In the genomic region with DNA sequence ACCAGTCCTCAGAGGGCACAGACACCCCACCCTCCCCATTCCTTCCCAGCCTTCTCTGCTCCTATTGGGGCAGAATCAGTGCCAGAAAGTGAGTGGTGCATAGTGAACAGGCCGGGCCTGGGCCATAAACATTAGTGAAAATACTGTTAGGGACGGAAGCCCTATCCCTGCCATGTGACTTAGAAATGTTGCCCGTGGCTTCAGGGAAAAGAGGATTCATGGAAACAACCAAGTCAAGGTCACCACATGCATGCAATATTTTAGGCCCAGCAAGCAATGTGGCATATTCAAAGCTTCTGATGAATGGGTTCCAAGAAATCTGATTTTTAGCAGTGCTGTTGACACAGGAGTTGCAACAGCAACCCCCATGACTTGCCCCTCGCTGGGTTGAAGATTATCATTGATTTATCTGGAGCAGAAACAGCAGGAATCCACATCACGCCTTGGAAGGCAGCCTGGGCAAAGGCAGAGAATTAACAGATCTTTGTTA, we compare ENCODE assay signal across 19 cellular contexts. TPM values are rescaled to one million over a fixed set of nuclear protein-coding genes. Genes with fewer than 3 reads are reported as not detected.
DNase-seq lines count a peak whose midpoint lies in the region; ATAC-seq, FAIRE-seq and TF ChIP-seq lines count a peak whose summit lies in the region.
"Had no signal": no experiment of that assay in that cellular context is flagged by ENCODE, and none has a peak within 500 bp of the region (broad histone marks: within the 10 kb centered on the region; RNA-seq: fewer than 3 reads in every experiment).

No MANE protein-coding gene starts in this region.

- CTCF ChIA-PET in HEK293T (lab: Yijun Ruan, JAX): no interaction called here
- CTCF ChIA-PET in CD4-positive, alpha-beta T cell (lab: Charles Lee): interaction anchor here (1.6 kb wide), 1 partner anchor 29 kb away, joined by 3 read pairs; no protein-coding TSS in a partner anchor

- DNase-seq in HEK293T (ENCODE audit: extremely low spot score) (no peak), NCI-H2227 treated with DMSO at 0.1 percent for 48 hours (lab: John Stamatoyannopoulos, UW) (peak; percentile 14), hepatocyte (ENCODE audit: low spot score) (no peak), sigmoid colon (no peak), D721Med (ENCODE audit: insufficient read length, low spot score) (no peak)
- no peak for DNase-seq in CD4-positive, alpha-beta T cell
- DNase-seq: activated CD4-positive, alpha-beta T cell treated with anti-CD3 and anti-CD28 coated beads, Interleukin-2, amount 10 ng/mL, durations not matched to agents 24 days and 14 days; activated naive CD8-positive, alpha-beta T cell treated with anti-CD3 and anti-CD28 coated beads for 36 hours; body of pancreas; CD4-positive, alpha-beta memory T cell; GF-D8; NCI-H1092; NCI-H446 treated with DMSO at 0.1 percent for 48 hours; SJCRH30; stimulated activated CD4-positive, alpha-beta T cell treated with anti-CD3 and anti-CD28 coated beads, Interleukin-2, amount 100 ng/mL, for 24 hours had no signal

- H3K4me3 Mint-ChIP-seq in CD4-positive, alpha-beta T cell: no peak overlapping the region
- H3K4me3 Mint-ChIP-seq: activated CD4-positive, alpha-beta T cell treated with anti-CD3 and anti-CD28 coated beads, Interleukin-2, amount 10 ng/mL, durations not matched to agents 24 days and 14 days; activated naive CD8-positive, alpha-beta T cell treated with anti-CD3 and anti-CD28 coated beads for 36 hours; CD4-positive, alpha-beta memory T cell; stimulated activated memory B cell treated with anti-CD40 and anti-IgM and Interleukin-4, amounts not matched to agents 10 μg/mL and 1 μg/mL and 100 μg/mL, for 72 hours had no signal

- peak in 3 of 4 donors; percentile 14 to 49 (median 20) for TF ChIP-seq EP300 in sigmoid colon (IDR thresholded peaks at IDR 0.05)

- WGBS in hepatocyte (ENCODE audit: low lambda C conversion rate, missing lambda C conversion rate): 69% methylated on average over 5 of the region's 5 CpGs
- 65 to 66% methylated on average over 5 of the region's 5 CpGs for WGBS in sigmoid colon, 2 donors

- H3K36me3 ChIP-seq in hepatocyte (replicated peaks; ENCODE audit: insufficient read depth, low read depth): no peaks in the 10 kb centered on the region
- no peaks in the 10 kb centered on the region for H3K36me3 ChIP-seq in sigmoid colon
- H3K36me3 ChIP-seq: neural progenitor cell, SJCRH30 had no signal

- no peaks in the 10 kb centered on the region for H3K9me2 ChIP-seq in hepatocyte (replicated peaks; ENCODE audit: insufficient read depth)

- H3K27me3 Mint-ChIP-seq in CD4-positive, alpha-beta T cell: no peaks in the 10 kb centered on the region
- H3K27me3 Mint-ChIP-seq: activated CD4-positive, alpha-beta T cell treated with anti-CD3 and anti-CD28 coated beads, Interleukin-2, amount 10 ng/mL, durations not matched to agents 24 days and 14 days; activated naive CD8-positive, alpha-beta T cell treated with anti-CD3 and anti-CD28 coated beads for 36 hours; CD4-positive, alpha-beta memory T cell; stimulated activated memory B cell treated with anti-CD40 and anti-IgM and Interleukin-4, amounts not matched to agents 10 μg/mL and 1 μg/mL and 100 μg/mL, for 72 hours had no signal

- FAIRE-seq in D721Med (lab: Jason Lieb, UNC): no peak

- ATAC-seq in HG02610 (IDR thresholded peaks at IDR 0.05; ENCODE audit: unreplicated experiment): no peak
- ATAC-seq in CD4-positive, alpha-beta T cell (ENCODE audit: poor library complexity): no peak
- ATAC-seq: body of pancreas; stimulated activated memory B cell treated with anti-CD40 and anti-IgM and Interleukin-4, amounts not matched to agents 10 μg/mL and 1 μg/mL and 100 μg/mL, for 72 hours had no signal

- H3K36me3 Mint-ChIP-seq in CD4-positive, alpha-beta T cell (ENCODE audit: low read depth): no peaks in the 10 kb centered on the region
- H3K36me3 Mint-ChIP-seq: CD4-positive, alpha-beta memory T cell; neural progenitor cell; stimulated activated memory B cell treated with anti-CD40 and anti-IgM and Interleukin-4, amounts not matched to agents 10 μg/mL and 1 μg/mL and 100 μg/mL, for 72 hours had no signal

- H3K27ac Mint-ChIP-seq in CD4-positive, alpha-beta T cell: no peak overlapping the region
- H3K27ac Mint-ChIP-seq: activated CD4-positive, alpha-beta T cell treated with anti-CD3 and anti-CD28 coated beads, Interleukin-2, amount 10 ng/mL, durations not matched to agents 24 days and 14 days; activated naive CD8-positive, alpha-beta T cell treated with anti-CD3 and anti-CD28 coated beads for 36 hours; neural progenitor cell had no signal

- peaks cover 26% of the 10 kb centered on the region for H3K4me1 Mint-ChIP-seq in CD4-positive, alpha-beta T cell (ENCODE audit: low read depth)

- H3K4me2 ChIP-seq in hepatocyte: no peak overlapping the region
- H3K4me2 ChIP-seq: neural progenitor cell had no signal

- intact Hi-C loops in sigmoid colon (cut with DNase I): loop anchor here (2.0 kb wide), 1 partner anchor 17 kb away; no protein-coding TSS in a partner anchor
- intact Hi-C loops in CD4-positive, alpha-beta T cell (cut with DNase I, micrococcal nuclease): no loop called here

- no peak for TF ChIP-seq POLR2A in sigmoid colon (IDR thresholded peaks at IDR 0.05)

- no peaks in the 10 kb centered on the region for H3K79me2 ChIP-seq in hepatocyte

- H3K4me1 ChIP-seq in hepatocyte (ENCODE audit: insufficient read depth) (peaks cover 40% of the 10 kb centered on the region), sigmoid colon (peaks cover 0 to 86% (median 65%) of the 10 kb centered on the region in 4 donors)
- H3K4me1 ChIP-seq: SJCRH30 had no signal

- H3K27me3 ChIP-seq in hepatocyte: no peaks in the 10 kb centered on the region
- H3K27me3 ChIP-seq in sigmoid colon: no peaks in the 10 kb centered on the region
- no peaks in the 10 kb centered on the region for H3K27me3 ChIP-seq in CD4-positive, alpha-beta T cell (ENCODE audit: control insufficient read depth, insufficient read depth, low read length)
- H3K27me3 ChIP-seq: body of pancreas, neural progenitor cell, SJCRH30 had no signal

- H2AFZ ChIP-seq in hepatocyte: no peak overlapping the region
- H2AFZ ChIP-seq: neural progenitor cell had no signal

- H4K20me1 ChIP-seq in hepatocyte (ENCODE audit: insufficient read depth, poor library complexity, severe bottlenecking): no peaks in the 10 kb centered on the region

- POLR2A ChIA-PET in HEK293T (lab: Yijun Ruan, JAX): no interaction called here
- POLR2A ChIA-PET in CD4-positive, alpha-beta T cell (lab: Charles Lee): interaction anchor here (1.4 kb wide), 1 partner anchor 11 kb away, joined by 3 read pairs; no protein-coding TSS in a partner anchor

- H3K27ac ChIP-seq in hepatocyte (peak overlapping the region; percentile 44), sigmoid colon (peak overlapping the region in 3 of 4 donors; percentile 71 to 83 (median 74))
- H3K27ac ChIP-seq in CD4-positive, alpha-beta T cell (ENCODE audit: low read depth, low read length): no peak overlapping the region
- H3K27ac ChIP-seq: body of pancreas, neural progenitor cell, SJCRH30, skin epidermis had no signal

- H3K4me3 ChIP-seq in hepatocyte (no peak overlapping the region), sigmoid colon (no peak overlapping the region)
- H3K4me3 ChIP-seq: body of pancreas, neural progenitor cell, SJCRH30, skin epidermis had no signal

- H3K9me3 Mint-ChIP-seq in CD4-positive, alpha-beta T cell: no peaks in the 10 kb centered on the region
- H3K9me3 Mint-ChIP-seq: activated CD4-positive, alpha-beta T cell treated with anti-CD3 and anti-CD28 coated beads, Interleukin-2, amount 10 ng/mL, durations not matched to agents 24 days and 14 days; activated naive CD8-positive, alpha-beta T cell treated with anti-CD3 and anti-CD28 coated beads for 36 hours; CD4-positive, alpha-beta memory T cell; neural progenitor cell; stimulated activated memory B cell treated with anti-CD40 and anti-IgM and Interleukin-4, amounts not matched to agents 10 μg/mL and 1 μg/mL and 100 μg/mL, for 72 hours had no signal

- H3K9me3 ChIP-seq in hepatocyte (ENCODE audit: low read depth) (no peaks in the 10 kb centered on the region), sigmoid colon (no peaks in the 10 kb centered on the region)
- no peaks in the 10 kb centered on the region for H3K9me3 ChIP-seq in CD4-positive, alpha-beta T cell (ENCODE audit: control insufficient read depth, low read length)
- H3K9me3 ChIP-seq: body of pancreas, SJCRH30 had no signal

- no peak for TF ChIP-seq CTCF in hepatocyte (IDR thresholded peaks at IDR 0.05; ENCODE audit: poor library complexity)
- TF ChIP-seq CTCF in sigmoid colon (IDR thresholded peaks at IDR 0.05): no peak
- TF ChIP-seq CTCF in D721Med (IDR thresholded peaks at IDR 0.05; ENCODE audit: insufficient read depth, missing control alignments): no peak
- TF ChIP-seq CTCF in CD4-positive, alpha-beta T cell (IDR thresholded peaks at IDR 0.05): no peak

TF ChIP-seq in HEK293T, 16 proteins besides CTCF, POLR2A, EP300 and RAD21:
- TF ChIP-seq HDGF (IDR thresholded peaks at IDR 0.05; ENCODE audit: borderline replicate concordance) (no peak), L3MBTL2 (conservative IDR thresholded peaks at IDR 0.05) (peak; percentile 59; the same call in 1 of the 2 replicates), FOXM1 (IDR thresholded peaks at IDR 0.05; ENCODE audit: borderline replicate concordance) (no peak), SP1 (IDR thresholded peaks at IDR 0.05) (no peak), ELF4 (IDR thresholded peaks at IDR 0.05) (no peak)

RNA-seq across cellular contexts. Expression of a gene that starts 52.3 kb away (rescaled TPM):
- total RNA-seq in hepatocyte (300 and 338 TPM in 2 replicates), sigmoid colon (100 to 1,000 TPM; 110 to 403 (median 215) TPM)
- polyA plus RNA-seq in hepatocyte (125 and 172 TPM in 2 replicates), sigmoid colon (10 to 100 TPM; 25.2 to 67.9 (median 28.8) TPM)
- total RNA-seq in CD4-positive, alpha-beta T cell: 1,000 to 10,000 TPM; 1,350 to 1,388 TPM
